ENCODE assay signal across 1 cellular context in the genomic region with DNA sequence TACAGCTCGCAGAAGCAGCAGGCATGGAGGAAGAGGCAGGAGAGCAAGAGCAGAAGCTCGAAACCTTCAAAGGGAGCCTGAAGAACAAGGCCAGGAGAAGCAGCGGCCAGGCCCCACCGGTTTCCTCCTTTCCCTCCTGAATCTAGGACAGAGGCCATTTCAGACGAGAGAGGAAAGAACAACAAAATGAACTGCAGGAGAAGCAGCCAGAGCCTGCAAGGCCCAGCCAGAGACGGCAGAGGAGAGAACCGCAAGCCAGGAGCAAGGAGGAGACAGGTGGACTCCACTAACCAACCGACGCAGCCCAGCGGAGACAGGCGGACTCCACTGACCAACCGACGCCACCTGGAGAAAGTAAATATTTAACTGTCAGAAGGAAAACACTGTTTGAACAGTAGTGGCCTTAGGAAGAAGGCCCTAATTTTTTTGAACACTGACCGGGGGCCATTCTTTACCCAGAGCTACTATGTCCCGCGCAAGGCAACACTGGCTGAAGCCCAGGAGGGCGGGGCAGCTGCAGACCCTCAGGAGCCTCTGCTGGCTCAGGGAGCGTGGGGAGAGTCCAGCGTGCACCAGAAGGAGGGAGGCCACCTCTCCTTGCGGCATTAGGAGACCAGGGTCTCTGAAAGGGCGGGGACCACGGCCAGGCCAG.
TF ChIP-seq lines count a peak whose summit lies in the region.

No MANE protein-coding gene starts in this region.

TF ChIP-seq in HepG2, 621 proteins besides CTCF, POLR2A, EP300 and RAD21 (continued from another document and continues in another):
- TF ChIP-seq, protein P1, sequence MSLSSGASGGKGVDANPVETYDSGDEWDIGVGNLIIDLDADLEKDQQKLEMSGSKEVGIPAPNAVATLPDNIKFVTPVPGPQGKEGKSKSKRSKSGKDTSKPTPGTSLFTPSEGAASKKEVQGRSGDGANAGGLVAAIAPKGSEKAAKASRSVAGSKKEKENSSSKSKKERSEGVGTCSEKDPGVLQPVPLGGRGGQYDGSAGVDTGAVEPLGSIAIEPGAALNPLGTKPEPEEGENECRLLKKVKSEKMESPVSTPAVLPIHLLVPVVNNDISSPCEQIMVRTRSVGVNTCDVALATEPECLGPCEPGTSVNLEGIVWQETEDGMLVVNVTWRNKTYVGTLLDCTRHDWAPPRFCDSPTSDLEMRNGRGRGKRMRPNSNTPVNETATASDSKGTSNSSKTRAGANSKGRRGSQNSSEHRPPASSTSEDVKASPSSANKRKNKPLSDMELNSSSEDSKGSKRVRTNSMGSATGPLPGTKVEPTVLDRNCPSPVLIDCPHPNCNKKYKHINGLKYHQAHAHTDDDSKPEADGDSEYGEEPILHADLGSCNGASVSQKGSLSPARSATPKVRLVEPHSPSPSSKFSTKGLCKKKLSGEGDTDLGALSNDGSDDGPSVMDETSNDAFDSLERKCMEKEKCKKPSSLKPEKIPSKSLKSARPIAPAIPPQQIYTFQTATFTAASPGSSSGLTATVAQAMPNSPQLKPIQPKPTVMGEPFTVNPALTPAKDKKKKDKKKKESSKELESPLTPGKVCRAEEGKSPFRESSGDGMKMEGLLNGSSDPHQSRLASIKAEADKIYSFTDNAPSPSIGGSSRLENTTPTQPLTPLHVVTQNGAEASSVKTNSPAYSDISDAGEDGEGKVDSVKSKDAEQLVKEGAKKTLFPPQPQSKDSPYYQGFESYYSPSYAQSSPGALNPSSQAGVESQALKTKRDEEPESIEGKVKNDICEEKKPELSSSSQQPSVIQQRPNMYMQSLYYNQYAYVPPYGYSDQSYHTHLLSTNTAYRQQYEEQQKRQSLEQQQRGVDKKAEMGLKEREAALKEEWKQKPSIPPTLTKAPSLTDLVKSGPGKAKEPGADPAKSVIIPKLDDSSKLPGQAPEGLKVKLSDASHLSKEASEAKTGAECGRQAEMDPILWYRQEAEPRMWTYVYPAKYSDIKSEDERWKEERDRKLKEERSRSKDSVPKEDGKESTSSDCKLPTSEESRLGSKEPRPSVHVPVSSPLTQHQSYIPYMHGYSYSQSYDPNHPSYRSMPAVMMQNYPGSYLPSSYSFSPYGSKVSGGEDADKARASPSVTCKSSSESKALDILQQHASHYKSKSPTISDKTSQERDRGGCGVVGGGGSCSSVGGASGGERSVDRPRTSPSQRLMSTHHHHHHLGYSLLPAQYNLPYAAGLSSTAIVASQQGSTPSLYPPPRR (CRISPR knock-in tag; IDR thresholded peaks at IDR 0.05; ENCODE audit: borderline replicate concordance) = peak; percentile 54; the same call in 1 of the 2 replicates
- TF ChIP-seq NAIF1 (CRISPR knock-in tag; IDR thresholded peaks at IDR 0.05; ENCODE audit: borderline replicate concordance) (peak; percentile 44; the same call in 1 of the 2 replicates), ZNF530 (CRISPR knock-in tag; IDR thresholded peaks at IDR 0.05; ENCODE audit: low read depth) (no peak), ZNF563 (CRISPR knock-in tag; IDR thresholded peaks at IDR 0.05) (no peak), ZNF274 (CRISPR knock-in tag; IDR thresholded peaks at IDR 0.05) (0 out of 2 replicates have a peak, but pooled peaks have one; percentile 62), SAP130 (CRISPR knock-in tag; IDR thresholded peaks at IDR 0.05; ENCODE audit: low read depth) (peak; percentile 77), ZSCAN21 (CRISPR knock-in tag; IDR thresholded peaks at IDR 0.05; ENCODE audit: borderline replicate concordance) (no peak), HNF4A (CRISPR knock-in tag; IDR thresholded peaks at IDR 0.05) (peak; percentile 9; the same call in 1 of the 2 replicates), PITX1 (CRISPR knock-in tag; IDR thresholded peaks at IDR 0.05) (peak; percentile 21; the same call in 1 of the 2 replicates), HNF4G (IDR thresholded peaks at IDR 0.05; ENCODE audit: borderline replicate concordance, low read depth, low read length) (no peak), HNF4G (CRISPR knock-in tag; IDR thresholded peaks at IDR 0.05; ENCODE audit: borderline replicate concordance, low read depth) (0 out of 2 replicates have a peak, but pooled peaks have one; percentile 12), NCOA2 (CRISPR knock-in tag; IDR thresholded peaks at IDR 0.05) (0 out of 2 replicates have a peak, but pooled peaks have one; percentile 36), FOXA1 (IDR thresholded peaks at IDR 0.05) (no peak), FOXA1 (CRISPR knock-in tag; IDR thresholded peaks at IDR 0.05) (peak; percentile 57; the same call in 1 of the 2 replicates), YEATS2 (CRISPR knock-in tag; IDR thresholded peaks at IDR 0.05; ENCODE audit: borderline replicate concordance) (peak; percentile 47; the same call in 1 of the 2 replicates), HNF1A (IDR thresholded peaks at IDR 0.05; ENCODE audit: low read depth) (peak; percentile 71), HNF1A (CRISPR knock-in tag; IDR thresholded peaks at IDR 0.05; ENCODE audit: borderline replicate concordance) (peak; percentile 80; the same call in 1 of the 2 replicates), MIXL1 (CRISPR knock-in tag; IDR thresholded peaks at IDR 0.05) (0 out of 2 replicates have a peak, but pooled peaks have one; percentile 27), ZNF543 (CRISPR knock-in tag; IDR thresholded peaks at IDR 0.05) (peak; percentile 23; the same call in 1 of the 2 replicates), POLR2G (IDR thresholded peaks at IDR 0.05; ENCODE audit: low read depth, low read length) (peak; percentile 44; the same call in 1 of the 2 replicates), ZNF484 (CRISPR knock-in tag; IDR thresholded peaks at IDR 0.05; ENCODE audit: borderline replicate concordance, low read depth) (no peak), NRL (CRISPR knock-in tag; IDR thresholded peaks at IDR 0.05; ENCODE audit: borderline replicate concordance) (peak; percentile 15; the same call in 1 of the 2 replicates), ARID5B (CRISPR knock-in tag; IDR thresholded peaks at IDR 0.05) (peak; percentile 34), ZNF547 (CRISPR knock-in tag; IDR thresholded peaks at IDR 0.05) (0 out of 2 replicates have a peak, but pooled peaks have one; percentile 19), GTF3A (CRISPR knock-in tag; conservative IDR thresholded peaks at IDR 0.05) (0 out of 2 replicates have a peak, but pooled peaks have one; percentile 63), SMAD1 (CRISPR knock-in tag; IDR thresholded peaks at IDR 0.05; ENCODE audit: borderline replicate concordance, low read depth) (0 out of 2 replicates have a peak, but pooled peaks have one; percentile 50), ZNF558 (CRISPR knock-in tag; IDR thresholded peaks at IDR 0.05; ENCODE audit: borderline replicate concordance) (no peak), KMT2A (CRISPR knock-in tag; IDR thresholded peaks at IDR 0.05) (peak; percentile 45; the same call in 1 of the 2 replicates), DMAP1 (CRISPR knock-in tag; IDR thresholded peaks at IDR 0.05) (0 out of 2 replicates have a peak, but pooled peaks have one; percentile 32), ZEB1 (IDR thresholded peaks at IDR 0.05; ENCODE audit: insufficient replicate concordance, low read depth) (peak; percentile 55), TARDBP (CRISPR knock-in tag; IDR thresholded peaks at IDR 0.05) (peak; percentile 22; the same call in 1 of the 2 replicates), ZNF777 (CRISPR knock-in tag; IDR thresholded peaks at IDR 0.05) (peak; percentile 42), PAX8 (CRISPR knock-in tag; IDR thresholded peaks at IDR 0.05; ENCODE audit: borderline replicate concordance) (0 out of 2 replicates have a peak, but pooled peaks have one; percentile 36), ZNF710 (CRISPR knock-in tag; IDR thresholded peaks at IDR 0.05; ENCODE audit: borderline replicate concordance) (peak; percentile 74; the same call in 1 of the 2 replicates), ZNF234 (CRISPR knock-in tag; conservative IDR thresholded peaks at IDR 0.05) (no peak), SP5 (CRISPR knock-in tag; IDR thresholded peaks at IDR 0.05; ENCODE audit: borderline replicate concordance, low read depth) (0 out of 2 replicates have a peak, but pooled peaks have one; percentile 54), KDM6A (CRISPR knock-in tag; IDR thresholded peaks at IDR 0.05; ENCODE audit: low read depth) (no peak), HES4 (CRISPR knock-in tag; IDR thresholded peaks at IDR 0.05; ENCODE audit: borderline replicate concordance) (no peak), FOXA3 (CRISPR knock-in tag; IDR thresholded peaks at IDR 0.05) (peak; percentile 62)
- TF ChIP-seq, protein P2, sequence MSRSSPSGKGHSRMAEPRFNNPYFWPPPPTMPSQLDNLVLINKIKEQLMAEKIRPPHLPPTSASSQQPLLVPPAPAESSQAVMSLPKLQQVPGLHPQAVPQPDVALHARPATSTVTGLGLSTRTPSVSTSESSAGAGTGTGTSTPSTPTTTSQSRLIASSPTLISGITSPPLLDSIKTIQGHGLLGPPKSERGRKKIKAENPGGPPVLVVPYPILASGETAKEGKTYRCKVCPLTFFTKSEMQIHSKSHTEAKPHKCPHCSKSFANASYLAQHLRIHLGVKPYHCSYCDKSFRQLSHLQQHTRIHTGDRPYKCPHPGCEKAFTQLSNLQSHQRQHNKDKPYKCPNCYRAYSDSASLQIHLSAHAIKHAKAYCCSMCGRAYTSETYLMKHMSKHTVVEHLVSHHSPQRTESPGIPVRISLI (CRISPR knock-in tag; IDR thresholded peaks at IDR 0.05; ENCODE audit: borderline replicate concordance) = peak; percentile 75; the same call in 1 of the 2 replicates
